In genomic region chr1:22809783-22810182, GRCh38 we compare ENCODE assay signal across 24 cellular contexts.
"Had no signal": no experiment of that assay in that cellular context is flagged by ENCODE, and none has a peak within 500 bp of the region (broad histone marks: within the 10 kb centered on the region; RNA-seq: fewer than 3 reads in every experiment).

No MANE protein-coding gene starts in this region.

- H3K4me1 ChIP-seq: gastrocnemius medialis had no signal

- ATAC-seq: activated T-cell treated with anti-CD3 and anti-CD28 coated beads, Interleukin-2, amount 50 U/mL, for 72 hours; effector memory CD8-positive, alpha-beta T cell; gastrocnemius medialis; stimulated activated naive CD8-positive, alpha-beta T cell treated with anti-CD3 and anti-CD28 coated beads, Interleukin-15, Interleukin-2, amounts not matched to agents 100 U/mL and 50 U/mL, for 24 hours had no signal

- H3K9me3 ChIP-seq: adrenal gland, body of pancreas, gastrocnemius medialis, left lung, pancreas, psoas muscle, thoracic aorta, uterus had no signal

- H3K27me3 ChIP-seq: adrenal gland, body of pancreas, gastrocnemius medialis, left lung, pancreas, uterus had no signal

- H3K4me3 ChIP-seq: adrenal gland, body of pancreas, gastrocnemius medialis, left lung, lung, pancreas, psoas muscle, thoracic aorta, uterus had no signal

- H3K36me3 ChIP-seq: adrenal gland, gastrocnemius medialis, left lung, pancreas, thoracic aorta, uterus had no signal

- H3K27ac ChIP-seq: body of pancreas, gastrocnemius medialis, pancreas, psoas muscle had no signal

- DNase-seq: activated B cell treated with CpG ODN at 0.5 μM for 24 hours; activated CD4-positive, alpha-beta T cell treated with anti-CD3 and anti-CD28 coated beads, Interleukin-2, amount 50 U/mL, for 4 hours; activated effector memory CD4-positive, alpha-beta T cell treated with Interleukin-2 at 50 U/mL for 16 hours; activated naive CD4-positive, alpha-beta T cell treated with Interleukin-2 at 50 U/mL for 16 hours; activated T-cell treated with anti-CD3 and anti-CD28 coated beads for 4 hours; activated T-cell treated with anti-CD3 and anti-CD28 coated beads, Interleukin-2, amount 50 U/mL, for 72 hours; adrenal gland; body of pancreas; cortex of kidney; effector memory CD8-positive, alpha-beta T cell; erythroblast; gastrocnemius medialis; glutamatergic neuron; left lung; naive B cell; nephron progenitor cell; stimulated activated CD4-positive, alpha-beta T cell treated with anti-CD3 and anti-CD28 coated beads, Interleukin-2, amount 100 ng/mL, for 48 hours; stimulated activated naive CD8-positive, alpha-beta T cell treated with anti-CD3 and anti-CD28 coated beads, Interleukin-15, Interleukin-2, amounts not matched to agents 100 U/mL and 50 U/mL, for 24 hours; T-helper 1 cell; uterus had no signal
